ENCODE assay signal across 1 cellular context in genomic region chr1:183567584-183567983, GRCh38.
TF ChIP-seq lines count a peak whose summit lies in the region.

No MANE protein-coding gene starts in this region.

TF ChIP-seq in HepG2, 621 proteins besides CTCF, POLR2A, EP300 and RAD21 (continued from another document):
- TF ChIP-seq CEBPZ (IDR thresholded peaks at IDR 0.05; ENCODE audit: low read length) (no peak), ZNF883 (CRISPR knock-in tag; IDR thresholded peaks at IDR 0.05; ENCODE audit: not compliant biosample characterization) (no peak), MAZ (IDR thresholded peaks at IDR 0.05; ENCODE audit: borderline replicate concordance, low read depth, low read length) (no peak), MAZ (CRISPR knock-in tag; IDR thresholded peaks at IDR 0.05; ENCODE audit: low read depth) (no peak), KLF6 (CRISPR knock-in tag; IDR thresholded peaks at IDR 0.05) (no peak), HMGA1 (CRISPR knock-in tag; conservative IDR thresholded peaks at IDR 0.05) (no peak), RBAK (CRISPR knock-in tag; IDR thresholded peaks at IDR 0.05) (no peak)
